ENCODE assay signal across 8 cellular contexts in genomic region chr21:31347435-31348032, GRCh38. TPM values are rescaled to one million over a fixed set of nuclear protein-coding genes. Genes with fewer than 3 reads are reported as not detected.
A peak's percentile ranks its signal among the peaks of the same experiment; 100 is the strongest.
DNase-seq lines count a peak whose midpoint lies in the region; ATAC-seq and TF ChIP-seq lines count a peak whose summit lies in the region.

No MANE protein-coding gene starts in this region.

- POLR2A ChIA-PET in A673 (lab: Charles Lee; ENCODE audit: low non-redundant PET): no interaction called here

- no peaks in the 10 kb centered on the region for H3K36me3 Mint-ChIP-seq in glutamatergic neuron (ENCODE audit: unreplicated experiment)

- no peaks in the 10 kb centered on the region for H3K9me3 ChIP-seq in A673 (ENCODE audit: low read depth, low read length, poor library complexity, severe bottlenecking)
- H3K9me3 ChIP-seq in effector memory CD4-positive, alpha-beta T cell (ENCODE audit: control insufficient read depth, low read length): no peaks in the 10 kb centered on the region

- peaks cover 2% of the 10 kb centered on the region for H3K4me1 Mint-ChIP-seq in glutamatergic neuron (ENCODE audit: low read depth, unreplicated experiment)

- no peak overlapping the region for H3K27ac ChIP-seq in A673 (ENCODE audit: low read depth, low read length, poor library complexity, severe bottlenecking)
- no peak overlapping the region for H3K27ac ChIP-seq in effector memory CD4-positive, alpha-beta T cell (ENCODE audit: insufficient read depth, low read length, poor library complexity, severe bottlenecking)

- H3K27ac Mint-ChIP-seq in glutamatergic neuron (ENCODE audit: unreplicated experiment): no peak overlapping the region

- DNase-seq in A673 (ENCODE audit: low spot score): peak; percentile 41
- peak; percentile 53 for DNase-seq in H4 (ENCODE audit: low spot score)
- peak; percentile 38 for DNase-seq in SK-N-DZ (ENCODE audit: low spot score)
- DNase-seq in glutamatergic neuron: no peak
- no peak for DNase-seq in occipital lobe (lab: John Stamatoyannopoulos, UW)
- no peak for DNase-seq in HK-2 (ENCODE audit: unreplicated experiment)
- no peak for DNase-seq in effector memory CD4-positive, alpha-beta T cell

- intact Hi-C loops in A673 (cut with micrococcal nuclease; ENCODE audit: unreplicated experiment): loop anchor here (10.0 kb wide), 1 partner anchor 237 kb away; no protein-coding TSS in a partner anchor

- no peak for ATAC-seq in HG03045 (IDR thresholded peaks at IDR 0.05; ENCODE audit: unreplicated experiment)

- peaks cover 7% of the 10 kb centered on the region for H3K9me3 Mint-ChIP-seq in glutamatergic neuron (ENCODE audit: unreplicated experiment)

- no peaks in the 10 kb centered on the region for H3K36me3 ChIP-seq in A673 (ENCODE audit: insufficient read depth, low read length, poor library complexity, severe bottlenecking)
- H3K36me3 ChIP-seq in effector memory CD4-positive, alpha-beta T cell (ENCODE audit: control insufficient read depth, insufficient read depth, low read length): no peaks in the 10 kb centered on the region

- no peaks in the 10 kb centered on the region for H3K27me3 Mint-ChIP-seq in glutamatergic neuron (ENCODE audit: unreplicated experiment)

- no TSS peak for BruUV-seq in A673 (replicated peaks; lab: Mats Ljungman, UMichigan)

- peak; percentile 62 for TF ChIP-seq CTCF in A673 (conservative IDR thresholded peaks at IDR 0.05; ENCODE audit: low read depth, low read length)
- TF ChIP-seq CTCF in glutamatergic neuron (IDR thresholded peaks at IDR 0.05; ENCODE audit: partially characterized antibody, unreplicated experiment): peak; percentile 65

- CTCF ChIA-PET in A673 (lab: Charles Lee): no interaction called here

- no peak overlapping the region for H3K4me3 ChIP-seq in A673 (ENCODE audit: low read depth, low read length, poor library complexity, severe bottlenecking)
- no peak overlapping the region for H3K4me3 ChIP-seq in effector memory CD4-positive, alpha-beta T cell (ENCODE audit: insufficient read depth, low read depth, low read length, poor library complexity, severe bottlenecking)

- H3K4me3 Mint-ChIP-seq in glutamatergic neuron (ENCODE audit: unreplicated experiment): no peak overlapping the region

- no peaks in the 10 kb centered on the region for H3K4me1 ChIP-seq in A673 (ENCODE audit: insufficient read depth, low read length, poor library complexity, severe bottlenecking)
- no peaks in the 10 kb centered on the region for H3K4me1 ChIP-seq in effector memory CD4-positive, alpha-beta T cell (ENCODE audit: control insufficient read depth, insufficient read depth, low read length, poor library complexity, severe bottlenecking)

- H3K27me3 ChIP-seq in A673 (replicated peaks; ENCODE audit: insufficient read depth, low read depth, low read length, poor library complexity): peaks cover 23% of the 10 kb centered on the region
- no peaks in the 10 kb centered on the region for H3K27me3 ChIP-seq in effector memory CD4-positive, alpha-beta T cell (replicated peaks; ENCODE audit: control insufficient read depth, insufficient read depth, low read length, poor library complexity, severe bottlenecking)

RNA-seq across cellular contexts. Expression of gene TIAM1, which starts 3.5 kb away (rescaled TPM):
- total RNA-seq in A673 (2021): 9.6 and 14.3 TPM in 2 replicates
- 9.4 TPM in 2 replicates for total RNA-seq in H4 (2014; rRNA removed; shearing (Covaris generic))
- 14.4 and 19.3 TPM in 2 replicates for polyA plus RNA-seq in SK-N-DZ (2014; cell fraction: cytosol; rRNA removed)
- 12.2 and 20.7 TPM in 2 replicates for polyA plus RNA-seq in SK-N-DZ (2014; cell fraction: nucleus; rRNA removed)
- total RNA-seq in glutamatergic neuron (ENCODE audit: unreplicated experiment): 23.3 TPM
- 54.1 TPM for total RNA-seq in occipital lobe

Comparison
In these comparisons a context has a peak if more than half of its experiments do, and no peak if none do; other contexts are left out.
1. DNase-seq: peak in A673 (single experiment), H4 (single experiment) and SK-N-DZ (single experiment); none in glutamatergic neuron (single experiment), occipital lobe (single experiment), HK-2 (single experiment) and effector memory CD4-positive, alpha-beta T cell (0 of 3).